15 cellular contexts compared by ENCODE assay signal in the genomic region with DNA sequence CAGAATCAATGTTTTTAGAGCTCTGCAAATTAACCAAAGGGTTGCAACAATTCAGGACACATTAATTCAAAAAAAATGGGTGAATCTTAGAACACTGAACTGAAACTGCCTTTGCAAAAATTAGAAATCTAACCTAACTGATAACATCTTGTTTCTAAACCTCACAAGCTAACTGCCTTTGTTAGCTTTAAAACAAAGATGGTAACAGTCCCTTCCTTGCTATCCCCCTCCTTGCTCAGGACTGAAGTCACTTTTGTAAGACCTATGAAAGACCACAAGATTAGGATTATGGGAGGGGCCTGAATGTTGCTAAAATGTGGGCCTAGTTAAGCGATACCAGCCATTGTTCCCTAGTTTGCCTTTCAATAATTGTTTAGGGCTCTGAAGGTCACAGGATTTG. TPM values are rescaled to one million over a fixed set of nuclear protein-coding genes. Genes with fewer than 3 reads are reported as not detected.
"Had no signal": no experiment of that assay in that cellular context is flagged by ENCODE, and none has a peak within 500 bp of the region (broad histone marks: within the 10 kb centered on the region; RNA-seq: fewer than 3 reads in every experiment).

No MANE protein-coding gene starts in this region.

- H3K27ac ChIP-seq: gastroesophageal sphincter, lower lobe of right lung, pancreas, thoracic aorta had no signal

- H3K4me3 Mint-ChIP-seq: neural crest cell had no signal

- H3K4me1 ChIP-seq: lower lobe of right lung, pancreas had no signal

- DNase-seq: activated CD4-positive, alpha-beta T cell treated with anti-CD3 and anti-CD28 coated beads, Interleukin-2, amount 50 U/mL, for 4 hours; activated naive CD4-positive, alpha-beta T cell; activated T-cell treated with anti-CD3 and anti-CD28 coated beads for 4 hours; left colon; lower lobe of right lung; midbrain; pancreas; stimulated activated CD4-positive, alpha-beta T cell treated with anti-CD3 and anti-CD28 coated beads, Interleukin-12 subunit alpha, Interleukin-12 subunit beta, amount 100 ng/mL, for 4 hours; stimulated activated CD4-positive, alpha-beta T cell treated with anti-CD3 and anti-CD28 coated beads, Interleukin-2, amount 100 ng/mL, for 24 hours had no signal

- H3K9me3 ChIP-seq: pancreas had no signal

- ATAC-seq: activated CD4-positive, CD25-positive, alpha-beta regulatory T cell treated with anti-CD3 and anti-CD28 coated beads, Interleukin-2, amount 50 U/mL, for 24 hours; gastroesophageal sphincter; left colon; lower lobe of right lung; pancreas had no signal

- H3K4me3 ChIP-seq: gastroesophageal sphincter, lower lobe of right lung, pancreas, thoracic aorta had no signal

- H3K27me3 ChIP-seq: gastroesophageal sphincter, pancreas had no signal

- H3K36me3 ChIP-seq: gastroesophageal sphincter, lower lobe of right lung, pancreas, thoracic aorta had no signal

RNA-seq across cellular contexts. Expression of a gene that starts 44.9 kb away (rescaled TPM):
- total RNA-seq: dermis microvascular lymphatic vessel endothelial cell, myocyte had no signal
